In the genomic region with DNA sequence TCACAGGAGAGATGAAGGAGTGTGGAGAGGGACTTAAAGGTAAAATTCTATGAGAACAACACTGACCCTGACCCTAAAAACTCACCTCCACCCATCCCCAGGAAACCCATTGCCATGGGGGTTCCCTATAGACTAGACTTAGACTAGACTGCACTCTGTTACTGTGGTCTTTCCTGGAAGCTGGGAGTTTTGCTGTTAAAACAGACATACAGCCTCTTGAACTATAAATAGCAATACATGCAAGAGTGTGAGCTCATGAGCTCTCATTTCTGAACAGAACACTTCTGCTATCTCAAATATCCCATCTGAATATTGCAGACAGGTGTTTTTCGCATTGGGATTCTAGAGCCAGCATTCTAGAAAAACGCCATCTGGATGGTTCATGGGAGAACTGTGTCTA, we compare ENCODE assay signal across 1 cellular context.
TF ChIP-seq lines count a peak whose summit lies in the region.

No MANE protein-coding gene starts in this region.

TF ChIP-seq in GM12878, 131 proteins besides CTCF, POLR2A, EP300 and RAD21 (continued from another document):
- TF ChIP-seq, protein P1, sequence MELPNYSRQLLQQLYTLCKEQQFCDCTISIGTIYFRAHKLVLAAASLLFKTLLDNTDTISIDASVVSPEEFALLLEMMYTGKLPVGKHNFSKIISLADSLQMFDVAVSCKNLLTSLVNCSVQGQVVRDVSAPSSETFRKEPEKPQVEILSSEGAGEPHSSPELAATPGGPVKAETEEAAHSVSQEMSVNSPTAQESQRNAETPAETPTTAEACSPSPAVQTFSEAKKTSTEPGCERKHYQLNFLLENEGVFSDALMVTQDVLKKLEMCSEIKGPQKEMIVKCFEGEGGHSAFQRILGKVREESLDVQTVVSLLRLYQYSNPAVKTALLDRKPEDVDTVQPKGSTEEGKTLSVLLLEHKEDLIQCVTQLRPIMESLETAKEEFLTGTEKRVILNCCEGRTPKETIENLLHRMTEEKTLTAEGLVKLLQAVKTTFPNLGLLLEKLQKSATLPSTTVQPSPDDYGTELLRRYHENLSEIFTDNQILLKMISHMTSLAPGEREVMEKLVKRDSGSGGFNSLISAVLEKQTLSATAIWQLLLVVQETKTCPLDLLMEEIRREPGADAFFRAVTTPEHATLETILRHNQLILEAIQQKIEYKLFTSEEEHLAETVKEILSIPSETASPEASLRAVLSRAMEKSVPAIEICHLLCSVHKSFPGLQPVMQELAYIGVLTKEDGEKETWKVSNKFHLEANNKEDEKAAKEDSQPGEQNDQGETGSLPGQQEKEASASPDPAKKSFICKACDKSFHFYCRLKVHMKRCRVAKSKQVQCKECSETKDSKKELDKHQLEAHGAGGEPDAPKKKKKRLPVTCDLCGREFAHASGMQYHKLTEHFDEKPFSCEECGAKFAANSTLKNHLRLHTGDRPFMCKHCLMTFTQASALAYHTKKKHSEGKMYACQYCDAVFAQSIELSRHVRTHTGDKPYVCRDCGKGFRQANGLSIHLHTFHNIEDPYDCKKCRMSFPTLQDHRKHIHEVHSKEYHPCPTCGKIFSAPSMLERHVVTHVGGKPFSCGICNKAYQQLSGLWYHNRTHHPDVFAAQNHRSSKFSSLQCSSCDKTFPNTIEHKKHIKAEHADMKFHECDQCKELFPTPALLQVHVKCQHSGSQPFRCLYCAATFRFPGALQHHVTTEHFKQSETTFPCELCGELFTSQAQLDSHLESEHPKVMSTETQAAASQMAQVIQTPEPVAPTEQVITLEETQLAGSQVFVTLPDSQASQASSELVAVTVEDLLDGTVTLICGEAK (IDR thresholded peaks at IDR 0.05; ENCODE audit: borderline replicate concordance): no peak
- TF ChIP-seq TCF7 (IDR thresholded peaks at IDR 0.05; ENCODE audit: borderline replicate concordance) (no peak), TBL1XR1 (IDR thresholded peaks at IDR 0.05; ENCODE audit: low read depth, low read length) (no peak), SMARCA5 (IDR thresholded peaks at IDR 0.05) (no peak)
